Comparison of ENCODE assay signal across 23 cellular contexts in genomic region chr1:100321098-100321493, GRCh38. TPM values are rescaled to one million over a fixed set of nuclear protein-coding genes. Genes with fewer than 3 reads are reported as not detected.
DNase-seq lines count a peak whose midpoint lies in the region; ATAC-seq, FAIRE-seq and TF ChIP-seq lines count a peak whose summit lies in the region.
"Had no signal": no experiment of that assay in that cellular context is flagged by ENCODE, and none has a peak within 500 bp of the region (broad histone marks: within the 10 kb centered on the region; RNA-seq: fewer than 3 reads in every experiment).

No MANE protein-coding gene starts in this region.

- intact Hi-C loops in upper lobe of right lung (cut with DNase I): no loop called here

- H3K9me3 ChIP-seq in CD4-positive, CD25-positive, alpha-beta regulatory T cell (ENCODE audit: control insufficient read depth in 2 of 2, low read length in 2 of 2): peaks cover 12 to 17% of the 10 kb centered on the region in 2 experiments
- H3K9me3 ChIP-seq in hepatocyte (ENCODE audit: low read depth) (no peaks in the 10 kb centered on the region), small intestine (ENCODE audit: control insufficient read depth, low read depth) (no peaks in the 10 kb centered on the region), upper lobe of right lung (peaks cover 5% of the 10 kb centered on the region)

- FAIRE-seq in small intestine (lab: Jason Lieb, UNC): no peak
- FAIRE-seq: A204.1, GM12891, GM19239, H1 had no signal

- H3K9me3 Mint-ChIP-seq in CD4-positive, CD25-positive, alpha-beta regulatory T cell: peaks cover 3 to 23% (median 8%) of the 10 kb centered on the region in 7 donors
- H3K9me3 Mint-ChIP-seq in GM23338: peaks cover 26% of the 10 kb centered on the region

- no peaks in the 10 kb centered on the region for H3F3A ChIP-seq in GM23338 (replicated peaks; ENCODE audit: low read depth)

- H3K36me3 Mint-ChIP-seq in CD4-positive, CD25-positive, alpha-beta regulatory T cell: no peaks in the 10 kb centered on the region
- H3K36me3 Mint-ChIP-seq in GM23338 (ENCODE audit: low read depth): peaks cover 19% of the 10 kb centered on the region

- no peak for DNase-seq in CD4-positive, CD25-positive, alpha-beta regulatory T cell
- DNase-seq in GM23338 (ENCODE audit: low spot score): no peak
- no peak for DNase-seq in hepatocyte (ENCODE audit: low spot score)
- DNase-seq in small intestine: peak; percentile 9
- DNase-seq in KBM-7: no peak
- no peak for DNase-seq in upper lobe of right lung
- DNase-seq in nucleus accumbens (lab: John Stamatoyannopoulos, UW): no peak
- DNase-seq: Calu3; CD4-positive, alpha-beta T cell; CD8-positive, alpha-beta memory T cell; DMS53; DMS79 treated with DMSO at 0.1 percent for 48 hours; GF-D8; H7; HCEC 1CT had no signal

- H3K4me1 Mint-ChIP-seq in CD4-positive, CD25-positive, alpha-beta regulatory T cell: no peaks in the 10 kb centered on the region
- H3K4me1 Mint-ChIP-seq in GM23338: peaks cover 28% of the 10 kb centered on the region
- H3K4me1 Mint-ChIP-seq: B cell; CD8-positive, alpha-beta memory T cell had no signal

- 94% methylated on average over 7 of the region's 7 CpGs for WGBS in hepatocyte (ENCODE audit: low lambda C conversion rate, missing lambda C conversion rate)
- 77 to 93% (median 87%) methylated on average over 7 of the region's 7 CpGs for WGBS in small intestine, 3 donors

- no peaks in the 10 kb centered on the region for H3K9me2 ChIP-seq in GM23338 (ENCODE audit: insufficient read depth)
- H3K9me2 ChIP-seq in hepatocyte (replicated peaks; ENCODE audit: insufficient read depth): no peaks in the 10 kb centered on the region

- H4K20me1 ChIP-seq in GM23338 (replicated peaks; ENCODE audit: insufficient read depth): no peaks in the 10 kb centered on the region
- H4K20me1 ChIP-seq in hepatocyte (ENCODE audit: insufficient read depth, poor library complexity, severe bottlenecking): no peaks in the 10 kb centered on the region
- H4K20me1 ChIP-seq: BLaER1 had no signal

- H3K4me1 ChIP-seq in CD4-positive, CD25-positive, alpha-beta regulatory T cell (ENCODE audit: control insufficient read depth, insufficient read depth, low read length, poor library complexity, severe bottlenecking): no peaks in the 10 kb centered on the region
- H3K4me1 ChIP-seq in GM23338 (ENCODE audit: insufficient read depth) (peaks cover 12% of the 10 kb centered on the region), hepatocyte (ENCODE audit: insufficient read depth) (peaks cover 18% of the 10 kb centered on the region), small intestine (ENCODE audit: control insufficient read depth in 2 of 2, insufficient read depth in 1 of 2, low read depth in 1 of 2, low read length in 1 of 2) (peaks cover 2 to 7% of the 10 kb centered on the region in 2 donors), upper lobe of right lung (peaks cover 5% of the 10 kb centered on the region)
- H3K4me1 ChIP-seq: BLaER1 had no signal

- no peaks in the 10 kb centered on the region for H3K27me3 ChIP-seq in CD4-positive, CD25-positive, alpha-beta regulatory T cell (ENCODE audit: control insufficient read depth, insufficient read depth, low read length)
- H3K27me3 ChIP-seq in GM23338 (ENCODE audit: insufficient read depth) (no peaks in the 10 kb centered on the region), hepatocyte (no peaks in the 10 kb centered on the region), small intestine (ENCODE audit: control insufficient read depth in 2 of 2, insufficient read depth in 2 of 2, low read length in 2 of 2) (no peaks in the 10 kb centered on the region), upper lobe of right lung (no peaks in the 10 kb centered on the region)
- H3K27me3 ChIP-seq: BLaER1 had no signal

- no peak overlapping the region for H3K4me3 Mint-ChIP-seq in CD4-positive, CD25-positive, alpha-beta regulatory T cell
- H3K4me3 Mint-ChIP-seq in GM23338: no peak overlapping the region
- H3K4me3 Mint-ChIP-seq: B cell; CD4-positive, alpha-beta T cell; CD8-positive, alpha-beta memory T cell had no signal

- TF ChIP-seq CTCF in GM23338 (conservative IDR thresholded peaks at IDR 0.05; ENCODE audit: low read depth in 2 of 2) (no peak), hepatocyte (IDR thresholded peaks at IDR 0.05; ENCODE audit: poor library complexity) (no peak), upper lobe of right lung (IDR thresholded peaks at IDR 0.05) (no peak)

- H3K79me2 ChIP-seq in GM23338 (replicated peaks; ENCODE audit: insufficient read depth): no peaks in the 10 kb centered on the region
- H3K79me2 ChIP-seq in hepatocyte: no peaks in the 10 kb centered on the region

- H3K27me3 Mint-ChIP-seq in CD4-positive, CD25-positive, alpha-beta regulatory T cell: no peaks in the 10 kb centered on the region
- peaks cover 9% of the 10 kb centered on the region for H3K27me3 Mint-ChIP-seq in GM23338 (ENCODE audit: insufficient read depth, low read depth, poor library complexity)
- H3K27me3 Mint-ChIP-seq: B cell; CD4-positive, alpha-beta T cell had no signal

- H3K27ac ChIP-seq in CD4-positive, CD25-positive, alpha-beta regulatory T cell (ENCODE audit: insufficient read depth, low read length, poor library complexity, severe bottlenecking): no peak overlapping the region
- H3K27ac ChIP-seq in GM23338 (ENCODE audit: low read depth) (no peak overlapping the region), hepatocyte (peak overlapping the region; percentile 78), small intestine (ENCODE audit: low read depth in 1 of 2, low read length in 1 of 2) (peak overlapping the region in 1 of 2 donors; percentile 27), upper lobe of right lung (no peak overlapping the region)
- H3K27ac ChIP-seq: BLaER1, C4-2B had no signal

- H3K4me2 ChIP-seq in GM23338: no peak overlapping the region
- H3K4me2 ChIP-seq in hepatocyte: peak overlapping the region; percentile 20
- H3K4me2 ChIP-seq: BLaER1 had no signal

- H3K27ac Mint-ChIP-seq in CD4-positive, CD25-positive, alpha-beta regulatory T cell: peak overlapping the region in 2 of 3 donors; percentile 33 to 38
- H3K27ac Mint-ChIP-seq in GM23338: no peak overlapping the region
- H3K27ac Mint-ChIP-seq: B cell; CD4-positive, alpha-beta T cell; CD8-positive, alpha-beta memory T cell had no signal

- H2AFZ ChIP-seq in GM23338 (0 out of 2 replicates have a peak overlapping the region, but pooled peaks have one; percentile 8), hepatocyte (no peak overlapping the region)

- no peaks in the 10 kb centered on the region for H3K36me3 ChIP-seq in CD4-positive, CD25-positive, alpha-beta regulatory T cell (ENCODE audit: control insufficient read depth, insufficient read depth, low read length)
- H3K36me3 ChIP-seq in GM23338 (ENCODE audit: insufficient read depth) (peaks cover 6% of the 10 kb centered on the region; the same call in 1 of the 2 replicates), hepatocyte (replicated peaks; ENCODE audit: insufficient read depth, low read depth) (no peaks in the 10 kb centered on the region), small intestine (ENCODE audit: control insufficient read depth in 2 of 2, insufficient read depth in 2 of 2, low read length in 2 of 2) (no peaks in the 10 kb centered on the region), upper lobe of right lung (no peaks in the 10 kb centered on the region)
- H3K36me3 ChIP-seq: BLaER1 had no signal

- no peak for ATAC-seq in CD4-positive, CD25-positive, alpha-beta regulatory T cell (ENCODE audit: low read depth in 2 of 2)
- ATAC-seq in GM23338: no peak
- no peak for ATAC-seq in upper lobe of right lung
- ATAC-seq in GM21390 (IDR thresholded peaks at IDR 0.05; ENCODE audit: unreplicated experiment): no peak

- no peak overlapping the region for H3K4me3 ChIP-seq in CD4-positive, CD25-positive, alpha-beta regulatory T cell (ENCODE audit: low read depth, low read length)
- H3K4me3 ChIP-seq in GM23338: no peak overlapping the region
- H3K4me3 ChIP-seq in hepatocyte: no peak overlapping the region
- H3K4me3 ChIP-seq in small intestine (ENCODE audit: low read depth in 1 of 2, low read length in 2 of 2): no peak overlapping the region
- H3K4me3 ChIP-seq in upper lobe of right lung: no peak overlapping the region
- H3K4me3 ChIP-seq: BLaER1 had no signal

- in situ Hi-C loops in KBM-7 (cut with MboI; ENCODE audit: low pct_unique_long_range_greater_than_20kb, low sequenced_read_pairs): no loop called here

TF ChIP-seq in GM23338, 12 proteins besides CTCF, POLR2A, EP300 and RAD21:
- TF ChIP-seq POLR2AphosphoS5 (IDR thresholded peaks at IDR 0.05; ENCODE audit: low read depth) (no peak), STAT1 (IDR thresholded peaks at IDR 0.05; ENCODE audit: unreplicated experiment) (no peak), JUNB (IDR thresholded peaks at IDR 0.05; ENCODE audit: unreplicated experiment) (no peak)

RNA-seq across cellular contexts. Expression of gene CDC14A, which starts 31.2 kb away (rescaled TPM):
- total RNA-seq in CD4-positive, CD25-positive, alpha-beta regulatory T cell: 155 TPM
- 10 to 100 TPM; 33.8 to 40.2 (median 36.3) TPM for polyA plus RNA-seq in CD4-positive, CD25-positive, alpha-beta regulatory T cell
- total RNA-seq in GM23338 (2014; rRNA removed; shearing (Covaris generic)): 20.8 and 25.3 TPM in 2 replicates
- 10.5 and 11.1 TPM in 2 replicates for polyA plus RNA-seq in GM23338 (2016; fragmentation: Nextera tagmentation; extraction: Ambion mirVana)
- total RNA-seq in hepatocyte: 14.5 and 16.5 TPM in 2 replicates
- polyA plus RNA-seq in hepatocyte: 5.8 and 7.3 TPM in 2 replicates
- 10 to 100 TPM in 2 of 3 donors, 1 to 10 TPM in 1; 4.2 to 13.8 (median 11.4) TPM for polyA plus RNA-seq in small intestine
- total RNA-seq in upper lobe of right lung: 12.0 TPM

RNA-seq across cellular contexts. Expression of gene RTCA, which starts 55.1 kb away (rescaled TPM):
- total RNA-seq in CD4-positive, CD25-positive, alpha-beta regulatory T cell: 49.9 TPM
- polyA plus RNA-seq in CD4-positive, CD25-positive, alpha-beta regulatory T cell: 10 to 100 TPM; 25.9 to 37.5 (median 29.6) TPM
- 27.5 and 36.6 TPM in 2 replicates for total RNA-seq in GM23338 (2014; rRNA removed; shearing (Covaris generic))
- polyA plus RNA-seq in GM23338 (2016; fragmentation: Nextera tagmentation; extraction: Ambion mirVana) (34.9 and 36.6 TPM in 2 replicates), hepatocyte (37.2 and 43.7 TPM in 2 replicates), small intestine (10 to 100 TPM; 31.3 to 70.2 (median 48.4) TPM)
- total RNA-seq in hepatocyte (38.9 and 41.7 TPM in 2 replicates), upper lobe of right lung (27.7 TPM)
